8 cellular contexts compared by ENCODE assay signal in genomic region chr11:9664276-9665171, GRCh38. TPM values are rescaled to one million over a fixed set of nuclear protein-coding genes. Genes with fewer than 3 reads are reported as not detected.
DNase-seq lines count a peak whose midpoint lies in the region; ATAC-seq, FAIRE-seq and TF ChIP-seq lines count a peak whose summit lies in the region.

No MANE protein-coding gene starts in this region.

- H3K9ac ChIP-seq in endocrine pancreas (ENCODE audit: control insufficient read depth, insufficient read depth, low read length): peak overlapping the region; percentile 65

- CTCF ChIA-PET in activated B cell treated with CpG ODN at 0.5 μM for 24 hours (lab: Charles Lee): interaction anchor here (1.0 to 1.5 kb wide), 3 partner anchors 11 to 84 kb away, joined by 4 to 8 read pairs (median 6); no protein-coding TSS in a partner anchor

- H3K9me3 Mint-ChIP-seq in activated B cell treated with CpG ODN at 0.5 μM for 24 hours (peaks cover 5% of the 10 kb centered on the region), mesothelial cell of epicardium (peaks cover 7% of the 10 kb centered on the region)

- DNase-seq in NCI-H2029 (lab: John Stamatoyannopoulos, UW) (peak; percentile 20), NCI-H2029 treated with DMSO at 0.1 percent for 48 hours (lab: John Stamatoyannopoulos, UW) (no peak), HTR-8/SVneo (ENCODE audit: insufficient read length, low spot score) (peak; percentile 28), activated B cell treated with CpG ODN at 0.5 μM for 24 hours (peak; percentile 46), mesothelial cell of epicardium (ENCODE audit: low spot score in 2 of 2, unreplicated experiment in 2 of 2) (peak in 1 of 2 experiments; percentile 58), tibial artery (peak; percentile 41 to 74)

- H3K27me3 ChIP-seq in endocrine pancreas (ENCODE audit: control insufficient read depth, insufficient read depth, low read length): no peaks in the 10 kb centered on the region
- no peaks in the 10 kb centered on the region for H3K27me3 ChIP-seq in tibial artery

- peak; percentile 25 for ATAC-seq in GM21576 (IDR thresholded peaks at IDR 0.05; ENCODE audit: unreplicated experiment)
- ATAC-seq in activated B cell treated with CpG ODN at 0.5 μM for 24 hours (ENCODE audit: low read depth): peak; percentile 66

- FAIRE-seq in HTR-8/SVneo (lab: Jason Lieb, UNC): no peak

- H3K27me3 Mint-ChIP-seq in activated B cell treated with CpG ODN at 0.5 μM for 24 hours (no peaks in the 10 kb centered on the region), mesothelial cell of epicardium (ENCODE audit: low read depth) (no peaks in the 10 kb centered on the region)

- H3K4me3 ChIP-seq in endocrine pancreas (ENCODE audit: control insufficient read depth, insufficient read depth, low read length) (peak overlapping the region; percentile 62), tibial artery (peak overlapping the region; percentile 87 to 96)

- H3K27ac Mint-ChIP-seq in activated B cell treated with CpG ODN at 0.5 μM for 24 hours (peak overlapping the region; percentile 97), mesothelial cell of epicardium (peak overlapping the region; percentile 88)

- H3K4me3 Mint-ChIP-seq in activated B cell treated with CpG ODN at 0.5 μM for 24 hours (peak overlapping the region; percentile 96), mesothelial cell of epicardium (peak overlapping the region; percentile 90)

- intact Hi-C loops in activated B cell treated with CpG ODN at 0.5 μM for 24 hours (cut with micrococcal nuclease): loop anchor here (1.0 to 10.0 kb wide), 8 partner anchors 12 to 790 kb away; partner anchors contain the start of genes AMPD3 and ZNF143
- intact Hi-C loops in tibial artery (cut with DNase I; ENCODE audit: low total_unique reads): loop anchor here (5.0 kb wide), 1 partner anchor 47 kb away; no protein-coding TSS in a partner anchor

- POLR2A ChIA-PET in activated B cell treated with CpG ODN at 0.5 μM for 24 hours (lab: Charles Lee): interaction anchor here (0.6 to 9.3 kb wide), 39 partner anchors 8 to 203 kb away, joined by 3 to 133 read pairs (median 5); partner anchors contain the start of genes WEE1 and ZNF143

- peaks cover 74% of the 10 kb centered on the region for H3K4me1 Mint-ChIP-seq in activated B cell treated with CpG ODN at 0.5 μM for 24 hours
- peaks cover 16% of the 10 kb centered on the region for H3K4me1 Mint-ChIP-seq in mesothelial cell of epicardium

- no peaks in the 10 kb centered on the region for H3K9me3 ChIP-seq in endocrine pancreas (ENCODE audit: control insufficient read depth, low read length)
- peaks cover 0 to 8% (median 0%) of the 10 kb centered on the region in 3 donors for H3K9me3 ChIP-seq in tibial artery

- H3K36me3 ChIP-seq in endocrine pancreas (ENCODE audit: control insufficient read depth, insufficient read depth, low read length): no peaks in the 10 kb centered on the region
- H3K36me3 ChIP-seq in tibial artery: no peaks in the 10 kb centered on the region

- H3K36me3 Mint-ChIP-seq in activated B cell treated with CpG ODN at 0.5 μM for 24 hours (ENCODE audit: low read depth): peaks cover 50% of the 10 kb centered on the region
- H3K36me3 Mint-ChIP-seq in mesothelial cell of epicardium: peaks cover 10% of the 10 kb centered on the region

- H3K27ac ChIP-seq in tibial artery: peak overlapping the region; percentile 98

- H3K4me1 ChIP-seq in endocrine pancreas (ENCODE audit: control insufficient read depth, insufficient read depth, low read length) (no peaks in the 10 kb centered on the region), tibial artery (peaks cover 0 to 30% (median 15%) of the 10 kb centered on the region in 4 donors)

- no peak for TF ChIP-seq CTCF in activated B cell treated with CpG ODN at 0.5 μM for 24 hours (IDR thresholded peaks at IDR 0.05)
- no peak for TF ChIP-seq CTCF in mesothelial cell of epicardium (IDR thresholded peaks at IDR 0.05; ENCODE audit: unreplicated experiment)
- no peak for TF ChIP-seq CTCF in tibial artery (IDR thresholded peaks at IDR 0.05)

RNA-seq across cellular contexts. Expression of gene SWAP70, which starts 0.6 kb away (rescaled TPM):
- total RNA-seq in activated B cell treated with CpG ODN at 0.5 μM for 24 hours (277 and 288 TPM in 2 replicates), mesothelial cell of epicardium (22.9 to 25.9 TPM (median 24.0 TPM) in 3 replicates)

Comparison
In these comparisons a context has a peak if more than half of its experiments do, and no peak if none do; other contexts are left out.
1. RNA of gene SWAP70, which starts 0.6 kb away (total RNA-seq): 277 to 288 TPM in activated B cell treated with CpG ODN at 0.5 μM for 24 hours; 22.9 to 25.9 TPM in mesothelial cell of epicardium; every median in the first group is over 10 times any median in the second.